23 cellular contexts compared by ENCODE assay signal in the genomic region with DNA sequence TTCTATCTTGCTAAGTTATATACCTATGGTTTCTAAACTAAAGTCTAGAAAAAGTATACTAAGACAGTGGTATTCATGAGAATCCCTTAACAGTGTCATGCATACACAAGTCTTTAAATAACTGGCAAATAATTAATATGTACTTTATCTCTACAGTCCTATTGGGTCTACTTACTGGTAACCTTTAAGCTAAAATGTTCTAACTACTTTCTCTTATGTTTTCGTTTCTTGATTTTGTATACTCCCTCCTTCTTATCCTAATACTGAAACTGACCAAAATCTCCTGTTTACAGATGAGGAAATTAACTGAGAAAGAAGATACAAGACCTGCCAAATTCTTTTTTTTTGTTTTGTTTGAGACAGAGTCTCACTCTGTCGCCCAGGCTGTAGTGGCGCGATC.
DNase-seq lines count a peak whose midpoint lies in the region; ATAC-seq and FAIRE-seq lines count a peak whose summit lies in the region.
"Had no signal": no experiment of that assay in that cellular context is flagged by ENCODE, and none has a peak within 500 bp of the region (broad histone marks: within the 10 kb centered on the region; RNA-seq: fewer than 3 reads in every experiment).

No MANE protein-coding gene starts in this region.

- ATAC-seq in activated CD8-positive, alpha-beta memory T cell treated with anti-CD3 and anti-CD28 coated beads, Interleukin-2, amount 10 ng/mL, durations not matched to agents 7 days and 5 days = no peak
- ATAC-seq in GM21619 (IDR thresholded peaks at IDR 0.05; ENCODE audit: unreplicated experiment) = peak; percentile 61
- ATAC-seq in HG02840 (IDR thresholded peaks at IDR 0.05; ENCODE audit: low FRiP score, unreplicated experiment) = no peak
- ATAC-seq: A549 had no signal

- no peak overlapping the region for H3K14ac ChIP-seq in mesenchymal stem cell (ENCODE audit: low read length in 2 of 2)

- no peak overlapping the region for H2BK15ac ChIP-seq in mesenchymal stem cell (ENCODE audit: low read depth, poor library complexity, severe bottlenecking)

- no peaks in the 10 kb centered on the region for H3K27me3 ChIP-seq in mesenchymal stem cell (ENCODE audit: control insufficient read depth in 1 of 2, insufficient read depth in 1 of 2, low read length in 2 of 2)
- H3K27me3 ChIP-seq: BE2C; BLaER1 treated with 17β-estradiol and CSF1 and Interleukin-3, amounts not matched to agents 10 nM and 100 nM had no signal

- no peaks in the 10 kb centered on the region for H3K36me3 Mint-ChIP-seq in activated CD8-positive, alpha-beta memory T cell treated with anti-CD3 and anti-CD28 coated beads, Interleukin-2, amount 10 ng/mL, durations not matched to agents 7 days and 5 days

- no peak overlapping the region for H3K23ac ChIP-seq in mesenchymal stem cell (ENCODE audit: low read length in 2 of 2)

- no peak overlapping the region for H2AK5ac ChIP-seq in mesenchymal stem cell (ENCODE audit: low read length, severe bottlenecking)

- no peak for DNase-seq in activated CD8-positive, alpha-beta memory T cell treated with anti-CD3 and anti-CD28 coated beads, Interleukin-2, amount 10 ng/mL, durations not matched to agents 7 days and 5 days
- no peak for DNase-seq in activated CD8-positive, alpha-beta memory T cell treated with anti-CD3 and anti-CD28 coated beads, Interleukin-2, amount 50 U/mL, for 48 hours
- no peak for DNase-seq in GM19239 (ENCODE audit: insufficient read length, low spot score)
- no peak for DNase-seq in DMS 273 (lab: John Stamatoyannopoulos, UW; ENCODE audit: unreplicated experiment)
- no peak for DNase-seq in mesenchymal stem cell
- no peak for DNase-seq in NCI-H1105 treated with DMSO at 0.1 percent for 48 hours (lab: John Stamatoyannopoulos, UW)
- DNase-seq: ACHN; AML-193; BE2C; CD4-positive, alpha-beta T cell; CD8-positive, alpha-beta memory T cell; DMS153; DND-41; GM23248; H7; HCEC 1CT had no signal

- peak overlapping the region; percentile 63 for H3K27ac Mint-ChIP-seq in activated CD8-positive, alpha-beta memory T cell treated with anti-CD3 and anti-CD28 coated beads, Interleukin-2, amount 10 ng/mL, durations not matched to agents 7 days and 5 days
- H3K27ac Mint-ChIP-seq: CD4-positive, alpha-beta T cell; CD8-positive, alpha-beta memory T cell had no signal

- H3K18ac ChIP-seq in mesenchymal stem cell (ENCODE audit: low read depth in 1 of 2, low read length in 2 of 2) = no peak overlapping the region

- no peak overlapping the region for H3K4me2 ChIP-seq in mesenchymal stem cell (ENCODE audit: low read length, poor library complexity, severe bottlenecking)
- H3K4me2 ChIP-seq: A549; BLaER1 treated with 17β-estradiol and CSF1 and Interleukin-3, amounts not matched to agents 10 nM and 100 nM had no signal

- H2BK12ac ChIP-seq in mesenchymal stem cell (ENCODE audit: low read length in 2 of 2) = no peak overlapping the region

- H3K4me3 Mint-ChIP-seq in activated CD8-positive, alpha-beta memory T cell treated with anti-CD3 and anti-CD28 coated beads, Interleukin-2, amount 10 ng/mL, durations not matched to agents 7 days and 5 days = peak overlapping the region; percentile 20
- H3K4me3 Mint-ChIP-seq: CD14-positive monocyte; CD4-positive, alpha-beta T cell; CD8-positive, alpha-beta memory T cell had no signal

- no peaks in the 10 kb centered on the region for H3K9me3 ChIP-seq in mesenchymal stem cell (ENCODE audit: control insufficient read depth, low read length)
- H3K9me3 ChIP-seq: A549; BE2C; BLaER1 treated with 17β-estradiol and CSF1 and Interleukin-3, amounts not matched to agents 10 nM and 100 nM had no signal

- FAIRE-seq in GM19239 (lab: Jason Lieb, UNC) = peak; percentile 47
- FAIRE-seq: H1 had no signal

- no peak overlapping the region for H3K27ac ChIP-seq in mesenchymal stem cell (ENCODE audit: low read length, poor library complexity, severe bottlenecking)
- H3K27ac ChIP-seq: 22Rv1; A549; BLaER1 treated with 17β-estradiol and CSF1 and Interleukin-3, amounts not matched to agents 10 nM and 100 nM; GM23248 had no signal

- H3K4ac ChIP-seq in mesenchymal stem cell (ENCODE audit: low read depth in 1 of 2, low read length in 2 of 2) = no peak overlapping the region

- no peak overlapping the region for H4K91ac ChIP-seq in mesenchymal stem cell (ENCODE audit: low read length)

- H3K9ac ChIP-seq in mesenchymal stem cell (ENCODE audit: low read length) = no peak overlapping the region
- H3K9ac ChIP-seq: BLaER1 treated with 17β-estradiol and CSF1 and Interleukin-3, amounts not matched to agents 10 nM and 100 nM; GM23248 had no signal

- H3K79me1 ChIP-seq in mesenchymal stem cell (replicated peaks; ENCODE audit: low read length, poor library complexity, severe bottlenecking) = no peaks in the 10 kb centered on the region

- WGBS in mesenchymal stem cell = over 99% methylated on average over 4 of the region's 4 CpGs

- H3K4me1 Mint-ChIP-seq in activated CD8-positive, alpha-beta memory T cell treated with anti-CD3 and anti-CD28 coated beads, Interleukin-2, amount 10 ng/mL, durations not matched to agents 7 days and 5 days = no peaks in the 10 kb centered on the region
- H3K4me1 Mint-ChIP-seq: CD14-positive monocyte; CD8-positive, alpha-beta memory T cell had no signal

- H2BK5ac ChIP-seq in mesenchymal stem cell (ENCODE audit: low read depth, low read length, poor library complexity, severe bottlenecking) = no peak overlapping the region

- peaks cover 12 to 60% of the 10 kb centered on the region in 2 experiments for H3K36me3 ChIP-seq in mesenchymal stem cell (ENCODE audit: control insufficient read depth in 1 of 2, insufficient read depth in 2 of 2, low read depth in 1 of 2, low read length in 2 of 2)
- H3K36me3 ChIP-seq: BE2C had no signal

- H2AFZ ChIP-seq in mesenchymal stem cell (ENCODE audit: low read depth, low read length) = no peak overlapping the region
- H2AFZ ChIP-seq: GM23248 had no signal

- H4K8ac ChIP-seq in mesenchymal stem cell (ENCODE audit: low read length) = no peak overlapping the region

- H3K4me1 ChIP-seq in mesenchymal stem cell (ENCODE audit: control insufficient read depth, insufficient read depth, low read depth, low read length) = no peaks in the 10 kb centered on the region
- H3K4me1 ChIP-seq: A549; BE2C; BLaER1 treated with 17β-estradiol and CSF1 and Interleukin-3, amounts not matched to agents 10 nM and 100 nM had no signal

- H3K27me3 Mint-ChIP-seq in activated CD8-positive, alpha-beta memory T cell treated with anti-CD3 and anti-CD28 coated beads, Interleukin-2, amount 10 ng/mL, durations not matched to agents 7 days and 5 days = no peaks in the 10 kb centered on the region
- H3K27me3 Mint-ChIP-seq: CD4-positive, alpha-beta T cell; CD8-positive, alpha-beta memory T cell had no signal

- H3K9me3 Mint-ChIP-seq in activated CD8-positive, alpha-beta memory T cell treated with anti-CD3 and anti-CD28 coated beads, Interleukin-2, amount 10 ng/mL, durations not matched to agents 7 days and 5 days (ENCODE audit: low read depth) = no peaks in the 10 kb centered on the region
- H3K9me3 Mint-ChIP-seq: CD14-positive monocyte; CD4-positive, alpha-beta T cell; CD8-positive, alpha-beta memory T cell had no signal

- H3K4me3 ChIP-seq in mesenchymal stem cell (ENCODE audit: insufficient read depth in 1 of 2, low read depth in 1 of 2, low read length in 2 of 2) = no peak overlapping the region
- H3K4me3 ChIP-seq: A549; BLaER1 treated with 17β-estradiol and CSF1 and Interleukin-3, amounts not matched to agents 10 nM and 100 nM; GM23248 had no signal

- CTCF ChIA-PET in activated CD8-positive, alpha-beta memory T cell treated with anti-CD3 and anti-CD28 coated beads, Interleukin-2, amount 10 ng/mL, durations not matched to agents 7 days and 5 days (lab: Charles Lee) = interaction anchor here (1.3 kb wide), 1 partner anchor 9 kb away, joined by 4 read pairs; no protein-coding TSS in a partner anchor

- no peak overlapping the region for H2BK120ac ChIP-seq in mesenchymal stem cell (ENCODE audit: low read depth, low read length)
